Comparison of ENCODE assay signal across 10 cellular contexts in genomic region chr15:96344120-96344705, GRCh38. TPM values are rescaled to one million over a fixed set of nuclear protein-coding genes. Genes with fewer than 3 reads are reported as not detected.
DNase-seq lines count a peak whose midpoint lies in the region; ATAC-seq and TF ChIP-seq lines count a peak whose summit lies in the region.
"Had no signal": no experiment of that assay in that cellular context is flagged by ENCODE, and none has a peak within 500 bp of the region (broad histone marks: within the 10 kb centered on the region; RNA-seq: fewer than 3 reads in every experiment).

No MANE protein-coding gene starts in this region.

- H4K20me1 ChIP-seq in smooth muscle cell (ENCODE audit: low read depth), result peaks cover 19% of the 10 kb centered on the region

- H3K4ac ChIP-seq in mesenchymal stem cell (ENCODE audit: low read depth in 1 of 2, low read length in 2 of 2), result peak overlapping the region; percentile 91 to 100

- H3K14ac ChIP-seq in mesenchymal stem cell (ENCODE audit: low read length in 2 of 2), result peak overlapping the region; percentile 77 to 90

- H2AFZ ChIP-seq in mesenchymal stem cell (ENCODE audit: low read depth, low read length), result no peak overlapping the region
- no peak overlapping the region for H2AFZ ChIP-seq in smooth muscle cell (ENCODE audit: low read depth)

- peak overlapping the region; percentile 98 for H2BK120ac ChIP-seq in mesenchymal stem cell (ENCODE audit: low read depth, low read length)

- H2AK5ac ChIP-seq in mesenchymal stem cell (ENCODE audit: low read length, severe bottlenecking), result peak overlapping the region; percentile 99

- intact Hi-C loops in dorsolateral prefrontal cortex (cut with DNase I), result loop anchor here (2.0 to 10.0 kb wide), 3 partner anchors 1083 to 1669 kb away; no protein-coding TSS in a partner anchor

- H2BK15ac ChIP-seq in mesenchymal stem cell (ENCODE audit: low read depth, poor library complexity, severe bottlenecking), result peak overlapping the region; percentile 86

- no peaks in the 10 kb centered on the region for H3F3A ChIP-seq in smooth muscle cell (ENCODE audit: low read depth)

- H3K9ac ChIP-seq in mesenchymal stem cell (ENCODE audit: low read length) (peak overlapping the region; percentile 96), smooth muscle cell (ENCODE audit: low read depth) (no peak overlapping the region)

- H3K27me3 ChIP-seq in Peyer's patch (no peaks in the 10 kb centered on the region), dorsolateral prefrontal cortex (peaks cover 13 to 100% (median 98%) of the 10 kb centered on the region in 45 donors), mesenchymal stem cell (ENCODE audit: control insufficient read depth in 1 of 2, insufficient read depth in 1 of 2, low read length in 2 of 2) (no peaks in the 10 kb centered on the region), smooth muscle cell (ENCODE audit: low read depth) (peaks cover 78% of the 10 kb centered on the region)

- peak overlapping the region; percentile 77 for H4K8ac ChIP-seq in mesenchymal stem cell (ENCODE audit: low read length)

- peak overlapping the region; percentile 83 to 91 for H3K23ac ChIP-seq in mesenchymal stem cell (ENCODE audit: low read length in 2 of 2)

- no peaks in the 10 kb centered on the region for H3K79me1 ChIP-seq in mesenchymal stem cell (replicated peaks; ENCODE audit: low read length, poor library complexity, severe bottlenecking)

- H2BK5ac ChIP-seq in mesenchymal stem cell (ENCODE audit: low read depth, low read length, poor library complexity, severe bottlenecking), result peak overlapping the region; percentile 94

- H3K27ac ChIP-seq in Peyer's patch (peak overlapping the region; percentile 62 to 95 (median 78)), dorsolateral prefrontal cortex (peak overlapping the region in 46 of 59 donors; percentile 5 to 94 (median 78)), mesenchymal stem cell (ENCODE audit: low read length, poor library complexity, severe bottlenecking) (peak overlapping the region; percentile 81), substantia nigra (ENCODE audit: low read depth, low read length, poor library complexity, severe bottlenecking) (peak overlapping the region; percentile 45), smooth muscle cell (ENCODE audit: low read depth) (no peak overlapping the region)

- WGBS in mesenchymal stem cell, result 28% methylated on average over 17 of the region's 29 CpGs
- WGBS in smooth muscle cell (ENCODE audit: low lambda C conversion rate), result 20% methylated on average over 20 of the region's 29 CpGs

- H2BK12ac ChIP-seq in mesenchymal stem cell (ENCODE audit: low read length in 2 of 2), result peak overlapping the region; percentile 77 to 86

- H3K18ac ChIP-seq in mesenchymal stem cell (ENCODE audit: low read depth in 1 of 2, low read length in 2 of 2), result peak overlapping the region; percentile 89 to 96

- no peak for TF ChIP-seq CTCF in Peyer's patch (IDR thresholded peaks at IDR 0.05)
- no peak for TF ChIP-seq CTCF in dorsolateral prefrontal cortex (IDR thresholded peaks at IDR 0.05 in 54 of 56, conservative IDR thresholded peaks at IDR 0.05 in 2 of 56; ENCODE audit: low read depth in 1 of 56, partially characterized antibody in 56 of 56)
- TF ChIP-seq CTCF in smooth muscle cell (IDR thresholded peaks at IDR 0.05; ENCODE audit: borderline replicate concordance, insufficient read depth, poor library complexity, severe bottlenecking), result no peak

- peaks cover 3% of the 10 kb centered on the region for H3K79me2 ChIP-seq in smooth muscle cell (ENCODE audit: low read depth)

- ATAC-seq in GM21825 (IDR thresholded peaks at IDR 0.05; ENCODE audit: unreplicated experiment), result no peak

- H3K4me2 ChIP-seq in mesenchymal stem cell (ENCODE audit: low read length, poor library complexity, severe bottlenecking) (peak overlapping the region; percentile 77), smooth muscle cell (no peak overlapping the region)

- H3K4me3 ChIP-seq in Peyer's patch, result peak overlapping the region in 3 of 4 donors; percentile 6 to 85 (median 11)
- peak overlapping the region in 26 of 59 donors; percentile 1 to 72 (median 48) for H3K4me3 ChIP-seq in dorsolateral prefrontal cortex
- peak overlapping the region in 1 of 2 experiments; percentile 81 for H3K4me3 ChIP-seq in mesenchymal stem cell (ENCODE audit: insufficient read depth in 1 of 2, low read depth in 1 of 2, low read length in 2 of 2)
- H3K4me3 ChIP-seq in smooth muscle cell, result no peak overlapping the region

- no peak for TF ChIP-seq POLR2A in Peyer's patch (IDR thresholded peaks at IDR 0.05)
- TF ChIP-seq POLR2A in erythroblast (IDR thresholded peaks at IDR 0.05; ENCODE audit: low read length), result no peak

- H4K91ac ChIP-seq in mesenchymal stem cell (ENCODE audit: low read length), result peak overlapping the region; percentile 98

- H3K36me3 ChIP-seq in Peyer's patch (no peaks in the 10 kb centered on the region), mesenchymal stem cell (ENCODE audit: control insufficient read depth in 1 of 2, insufficient read depth in 2 of 2, low read depth in 1 of 2, low read length in 2 of 2) (peaks cover 28 to 41% of the 10 kb centered on the region in 2 experiments), smooth muscle cell (ENCODE audit: low read depth) (no peaks in the 10 kb centered on the region)

- peaks cover 0 to 40% (median 0%) of the 10 kb centered on the region in 4 donors for H3K4me1 ChIP-seq in Peyer's patch
- peaks cover 33% of the 10 kb centered on the region for H3K4me1 ChIP-seq in mesenchymal stem cell (ENCODE audit: control insufficient read depth, insufficient read depth, low read depth, low read length)
- peaks cover 80% of the 10 kb centered on the region for H3K4me1 ChIP-seq in smooth muscle cell (ENCODE audit: low read depth)

- peak in 1 of 3 donors; percentile 36 for DNase-seq in Peyer's patch
- DNase-seq in dorsolateral prefrontal cortex, result no peak
- no peak for DNase-seq in mesenchymal stem cell
- DNase-seq in substantia nigra (lab: John Stamatoyannopoulos, UW), result no peak
- DNase-seq in NOMO-1 treated with DMSO at 0.1 percent for 48 hours (lab: John Stamatoyannopoulos, UW; ENCODE audit: unreplicated experiment), result no peak
- no peak for DNase-seq in smooth muscle cell (lab: John Stamatoyannopoulos, UW; ENCODE audit: unreplicated experiment)
- DNase-seq in erythroblast (lab: John Stamatoyannopoulos, UW), result no peak

- no peaks in the 10 kb centered on the region for H3K9me3 ChIP-seq in Peyer's patch
- no peaks in the 10 kb centered on the region for H3K9me3 ChIP-seq in mesenchymal stem cell (ENCODE audit: control insufficient read depth, low read length)
- H3K9me3 ChIP-seq in smooth muscle cell (replicated peaks; ENCODE audit: low read depth), result no peaks in the 10 kb centered on the region

RNA-seq across cellular contexts. Expression of gene NR2F2, which starts 13.7 kb away (rescaled TPM):
- 10 to 100 TPM in 3 of 4 donors, 1 to 10 TPM in 1; 7.9 to 20.9 (median 15.3) TPM for total RNA-seq in Peyer's patch
- total RNA-seq in dorsolateral prefrontal cortex, result 10 to 100 TPM in 65 of 120 experiments, 1 to 10 TPM in 55; 3.1 to 36.0 (median 10.5) TPM
- 117 TPM for polyA plus RNA-seq in mesenchymal stem cell (2013, experiment 1 of 2)
- polyA plus RNA-seq in mesenchymal stem cell (2013, experiment 2 of 2), result 115 TPM
- 4.5 and 9.8 TPM in 2 replicates for total RNA-seq in smooth muscle cell
- polyA plus RNA-seq in smooth muscle cell, result 4.7 and 11.3 TPM in 2 replicates
- total RNA-seq: activated T-helper 2 cell treated with anti-CD3 and anti-CD28 coated beads, Interferon-gamma antibody, Interleukin-2, Interleukin-4, amounts not matched to agents 10 μg/mL and 5 μg/mL and 100 μg/mL, durations not matched to agents 14 hours and 24 hours and 36 hours; mononuclear cell had no signal
